ENCODE assay signal across 8 cellular contexts in the genomic region with DNA sequence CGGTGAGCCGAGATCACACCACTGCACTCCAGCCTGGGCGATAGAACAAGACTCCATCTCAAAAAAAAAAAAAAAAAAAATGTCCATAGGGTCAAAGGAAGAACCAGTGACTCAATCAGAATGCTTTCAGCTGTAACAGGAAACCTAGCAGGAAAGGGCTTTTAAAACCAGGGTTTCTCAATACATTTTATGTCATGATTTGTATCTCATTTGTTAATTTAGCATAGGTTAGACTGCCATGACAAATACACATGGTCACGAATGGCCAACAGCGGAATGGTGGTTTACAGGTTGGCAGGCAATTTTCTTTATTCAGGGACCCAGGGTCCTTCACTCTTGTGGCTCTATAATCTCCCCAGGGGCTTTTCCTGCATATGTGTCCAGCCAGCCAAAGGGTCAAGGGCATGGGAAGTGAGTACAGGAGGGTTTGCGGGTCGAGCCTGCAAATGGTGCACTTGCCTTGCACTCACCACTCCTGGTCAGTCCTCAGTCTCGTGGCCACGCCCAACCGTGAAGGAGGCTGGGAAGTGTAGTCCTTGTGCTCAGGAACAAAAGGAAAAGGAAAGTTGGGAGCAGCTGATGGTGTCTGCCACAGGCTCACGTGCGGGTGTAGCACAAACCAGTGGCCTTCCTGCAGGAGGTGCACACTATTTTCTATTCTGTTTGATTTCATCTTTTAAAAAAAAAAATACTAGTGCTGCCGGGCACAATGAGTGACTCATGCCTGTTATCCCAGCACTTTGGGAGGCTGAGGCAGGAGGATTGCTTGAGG. TPM values are rescaled to one million over a fixed set of nuclear protein-coding genes. Genes with fewer than 3 reads are reported as not detected.
A peak's percentile ranks its signal among the peaks of the same experiment; 100 is the strongest.
DNase-seq lines count a peak whose midpoint lies in the region; ATAC-seq, FAIRE-seq and TF ChIP-seq lines count a peak whose summit lies in the region.
"Had no signal": no experiment of that assay in that cellular context is flagged by ENCODE, and none has a peak within 500 bp of the region (broad histone marks: within the 10 kb centered on the region; RNA-seq: fewer than 3 reads in every experiment).

No MANE protein-coding gene starts in this region.

- DNase-seq in NCI-H748 (lab: John Stamatoyannopoulos, UW; ENCODE audit: unreplicated experiment), result peak; percentile 11
- DNase-seq in NCI-H748 treated with DMSO at 0.1 percent for 48 hours (lab: John Stamatoyannopoulos, UW), result no peak
- DNase-seq in endodermal cell, result peak; percentile 72
- DNase-seq in small intestine, result peak; percentile 22
- no peak for DNase-seq in NCI-H187 (lab: John Stamatoyannopoulos, UW)
- DNase-seq: ACHN, NCI-H1105 had no signal

- H3K9ac ChIP-seq in endodermal cell (ENCODE audit: extremely low read depth, low read length, poor library complexity, severe bottlenecking), result no peak overlapping the region

- H3K27ac ChIP-seq in endodermal cell (ENCODE audit: low read depth, low read length) (no peak overlapping the region), small intestine (ENCODE audit: low read depth in 1 of 2, low read length in 1 of 2) (no peak overlapping the region)

- H3K4me3 Mint-ChIP-seq in endodermal cell, result no peak overlapping the region

- H3K27me3 Mint-ChIP-seq in endodermal cell (ENCODE audit: insufficient read depth), result no peaks in the 10 kb centered on the region

- no peak for FAIRE-seq in small intestine (lab: Jason Lieb, UNC)

- H3K27me3 ChIP-seq in endodermal cell (ENCODE audit: control insufficient read depth, insufficient read depth, low read length, poor library complexity, severe bottlenecking) (no peaks in the 10 kb centered on the region), small intestine (ENCODE audit: control insufficient read depth in 2 of 2, insufficient read depth in 2 of 2, low read length in 2 of 2) (no peaks in the 10 kb centered on the region)

- H3K4me3 ChIP-seq in endodermal cell (ENCODE audit: low read length) (no peak overlapping the region), small intestine (ENCODE audit: low read depth in 1 of 2, low read length in 2 of 2) (no peak overlapping the region)

- no peak for TF ChIP-seq CTCF in endodermal cell (conservative IDR thresholded peaks at IDR 0.05)

- H3K36me3 ChIP-seq in endodermal cell (ENCODE audit: control insufficient read depth, insufficient read depth, low read length) (peaks cover 63% of the 10 kb centered on the region), small intestine (ENCODE audit: control insufficient read depth in 2 of 2, insufficient read depth in 2 of 2, low read length in 2 of 2) (peaks cover 6 to 15% of the 10 kb centered on the region in 2 donors)

- no peaks in the 10 kb centered on the region for H3K9me3 Mint-ChIP-seq in endodermal cell

- 94 to 98% methylated on average over 12 to 13 of the region's 13 CpGs for WGBS in endodermal cell (ENCODE audit: insufficient coverage in 1 of 2, insufficient read length in 1 of 2), 2 experiments
- 87 to 90% (median 88%) methylated on average over 13 of the region's 13 CpGs for WGBS in small intestine, 3 donors

- ATAC-seq in HG02938 (IDR thresholded peaks at IDR 0.05; ENCODE audit: unreplicated experiment), result no peak

- peaks cover 70% of the 10 kb centered on the region for H3K36me3 Mint-ChIP-seq in endodermal cell (ENCODE audit: low read depth)

- H3K27ac Mint-ChIP-seq in endodermal cell, result no peak overlapping the region

- H3K9me3 ChIP-seq in endodermal cell (ENCODE audit: control insufficient read depth, low read length) (no peaks in the 10 kb centered on the region), small intestine (ENCODE audit: control insufficient read depth, low read depth) (no peaks in the 10 kb centered on the region)

- H3K4me1 ChIP-seq in endodermal cell (ENCODE audit: control insufficient read depth, insufficient read depth, low read length) (no peaks in the 10 kb centered on the region), small intestine (ENCODE audit: control insufficient read depth in 2 of 2, insufficient read depth in 1 of 2, low read depth in 1 of 2, low read length in 1 of 2) (no peaks in the 10 kb centered on the region)

- no peaks in the 10 kb centered on the region for H3K4me1 Mint-ChIP-seq in endodermal cell

RNA-seq across cellular contexts. Expression of a gene that starts 14.8 kb away (rescaled TPM):
- 10 to 100 TPM; 36.9 to 43.9 TPM for total RNA-seq in endodermal cell
- 18.1 TPM for polyA plus RNA-seq in endodermal cell (2013, experiment 1 of 2)
- 16.1 TPM for polyA plus RNA-seq in endodermal cell (2013, experiment 2 of 2)
- polyA plus RNA-seq in small intestine, result 10 to 100 TPM in 1 of 3 donors, 1 to 10 TPM in 2; 6.5 to 10.4 (median 8.5) TPM

RNA-seq across cellular contexts. Expression of a gene that starts 32.0 kb away (rescaled TPM):
- not detected for total RNA-seq in endodermal cell
- polyA plus RNA-seq in endodermal cell (2013, experiment 1 of 2), result not detected
- polyA plus RNA-seq in endodermal cell (2013, experiment 2 of 2), result not detected
- under 1 TPM in 1 of 3 donors, not detected in 2; 0.91 TPM for polyA plus RNA-seq in small intestine

RNA-seq across cellular contexts. Expression of a gene that starts 54.3 kb away (rescaled TPM):
- under 1 TPM in 1 of 2 donors, not detected in 1; 0.48 TPM for total RNA-seq in endodermal cell
- 1.2 TPM for polyA plus RNA-seq in endodermal cell (2013, experiment 1 of 2)
- 0.37 TPM for polyA plus RNA-seq in endodermal cell (2013, experiment 2 of 2)
- 1 to 10 TPM in 2 of 3 donors, under 1 TPM in 1; 0.67 to 8.6 (median 1.4) TPM for polyA plus RNA-seq in small intestine

RNA-seq across cellular contexts. Expression of a gene that starts 55.4 kb away (rescaled TPM):
- total RNA-seq in endodermal cell, result 100 to 1,000 TPM in 1 of 2 donors, 10 to 100 TPM in 1; 47.7 to 132 TPM
- 150 TPM for polyA plus RNA-seq in endodermal cell (2013, experiment 1 of 2)
- 154 TPM for polyA plus RNA-seq in endodermal cell (2013, experiment 2 of 2)
- polyA plus RNA-seq in small intestine, result 10 to 100 TPM in 1 of 3 donors, 1 to 10 TPM in 1, not detected in 1; 4.6 to 11.2 TPM

Comparison
In these comparisons a context has a peak if more than half of its experiments do, and no peak if none do; other contexts are left out.
1. DNase-seq: peak in NCI-H748 (single experiment), endodermal cell (single experiment) and small intestine (single experiment); none in NCI-H748 treated with DMSO at 0.1 percent for 48 hours (single experiment) and NCI-H187 (0 of 2).